ENCODE assay signal across 20 cellular contexts in genomic region chr16:6964679-6965078, GRCh38.
DNase-seq lines count a peak whose midpoint lies in the region; ATAC-seq, FAIRE-seq and TF ChIP-seq lines count a peak whose summit lies in the region.
"Had no signal": no experiment of that assay in that cellular context is flagged by ENCODE, and none has a peak within 500 bp of the region (broad histone marks: within the 10 kb centered on the region; RNA-seq: fewer than 3 reads in every experiment).

No MANE protein-coding gene starts in this region.

- H3K27me3 ChIP-seq in HUES48 (ENCODE audit: control insufficient read depth, insufficient read depth, low read length) (no peaks in the 10 kb centered on the region), WERI-Rb-1 (ENCODE audit: insufficient read depth, low read depth, severe bottlenecking) (no peaks in the 10 kb centered on the region), mesendoderm (ENCODE audit: insufficient read depth, low read length, poor library complexity) (no peaks in the 10 kb centered on the region), left lung (no peaks in the 10 kb centered on the region)
- H3K27me3 ChIP-seq: BLaER1 treated with 17β-estradiol and CSF1 and Interleukin-3, amounts not matched to agents 10 nM and 100 nM had no signal

- no peak overlapping the region for H3K4me2 ChIP-seq in mesendoderm (ENCODE audit: low read length)
- H3K4me2 ChIP-seq: BLaER1 treated with 17β-estradiol and CSF1 and Interleukin-3, amounts not matched to agents 10 nM and 100 nM; KMS-11 had no signal

- no peaks in the 10 kb centered on the region for H3K36me3 Mint-ChIP-seq in Calu3 (ENCODE audit: insufficient read depth, unreplicated experiment)
- H3K36me3 Mint-ChIP-seq: CD8-positive, alpha-beta T cell had no signal

- TF ChIP-seq CTCF in D721Med (IDR thresholded peaks at IDR 0.05; ENCODE audit: insufficient read depth, missing control alignments), result no peak
- no peak for TF ChIP-seq CTCF in WERI-Rb-1 (IDR thresholded peaks at IDR 0.05; ENCODE audit: low read depth, low read length)
- no peak for TF ChIP-seq CTCF in left lung (IDR thresholded peaks at IDR 0.05)
- no peak for TF ChIP-seq CTCF in Calu3 (IDR thresholded peaks at IDR 0.05; ENCODE audit: unreplicated experiment)

- no peaks in the 10 kb centered on the region for H3K9me3 ChIP-seq in HUES48 (ENCODE audit: control insufficient read depth, insufficient read depth, low read length)
- no peaks in the 10 kb centered on the region for H3K9me3 ChIP-seq in WERI-Rb-1 (ENCODE audit: severe bottlenecking)
- no peaks in the 10 kb centered on the region for H3K9me3 ChIP-seq in left lung
- H3K9me3 ChIP-seq: BLaER1 treated with 17β-estradiol and CSF1 and Interleukin-3, amounts not matched to agents 10 nM and 100 nM had no signal

- peak overlapping the region; percentile 26 for H3K27ac ChIP-seq in HUES48 (ENCODE audit: low read depth, low read length)
- H3K27ac ChIP-seq in WERI-Rb-1, result peak overlapping the region; percentile 80
- H3K27ac ChIP-seq in mesendoderm (ENCODE audit: low read depth, low read length), result no peak overlapping the region
- H3K27ac ChIP-seq in left lung, result no peak overlapping the region
- H3K27ac ChIP-seq: BLaER1 treated with 17β-estradiol and CSF1 and Interleukin-3, amounts not matched to agents 10 nM and 100 nM; GM23248; KMS-11 had no signal

- H2BK120ac ChIP-seq in mesendoderm (ENCODE audit: low read depth, low read length), result no peak overlapping the region

- H4K5ac ChIP-seq in mesendoderm (ENCODE audit: low read length), result no peak overlapping the region

- ATAC-seq in left lung, result no peak
- ATAC-seq: CD8-positive, alpha-beta T cell had no signal

- no peak overlapping the region for H2BK15ac ChIP-seq in mesendoderm (replicated peaks; ENCODE audit: low read depth)

- intact Hi-C loops in left lung (cut with DNase I), result no loop called here
- intact Hi-C loops in Calu3 (cut with micrococcal nuclease; ENCODE audit: unreplicated experiment), result no loop called here

- FAIRE-seq in D721Med (lab: Jason Lieb, UNC), result peak; percentile 93
- FAIRE-seq: G401.6, GM12891, GM19239 had no signal

- no peak overlapping the region for H3K4ac ChIP-seq in mesendoderm (ENCODE audit: low read depth, low read length)

- H3K79me1 ChIP-seq in mesendoderm (ENCODE audit: low read length), result no peaks in the 10 kb centered on the region

- CTCF ChIA-PET in Calu3 (lab: Charles Lee), result no interaction called here

- WGBS in mesendoderm (ENCODE audit: extremely low coverage, insufficient coverage, low lambda C conversion rate), result no CpG with 5 or more reads among the region's 5 CpGs

- H4K8ac ChIP-seq in mesendoderm (ENCODE audit: low read depth, low read length), result no peak overlapping the region

- H3K56ac ChIP-seq in mesendoderm (ENCODE audit: low read length), result no peak overlapping the region

- H3K9me3 Mint-ChIP-seq in Calu3 (ENCODE audit: low read depth, unreplicated experiment), result peaks cover 13% of the 10 kb centered on the region

- H3K36me3 ChIP-seq in HUES48 (ENCODE audit: control insufficient read depth, insufficient read depth, low read length) (no peaks in the 10 kb centered on the region), WERI-Rb-1 (no peaks in the 10 kb centered on the region), mesendoderm (ENCODE audit: control insufficient read depth, insufficient read depth, low read length) (no peaks in the 10 kb centered on the region), left lung (no peaks in the 10 kb centered on the region)
- H3K36me3 ChIP-seq: BLaER1 treated with 17β-estradiol and CSF1 and Interleukin-3, amounts not matched to agents 10 nM and 100 nM had no signal

- no peaks in the 10 kb centered on the region for H3K79me2 ChIP-seq in mesendoderm (ENCODE audit: control insufficient read depth, insufficient read depth, low read length)

- H3K18ac ChIP-seq in mesendoderm (ENCODE audit: low read length), result no peak overlapping the region

- H2BK5ac ChIP-seq in mesendoderm (ENCODE audit: low read length), result no peak overlapping the region

- no peak overlapping the region for H2AK5ac ChIP-seq in mesendoderm (ENCODE audit: low read length)

- H3K27ac Mint-ChIP-seq in Calu3 (ENCODE audit: unreplicated experiment), result no peak overlapping the region
- H3K27ac Mint-ChIP-seq: B cell; CD8-positive, alpha-beta T cell had no signal

- H3K4me1 Mint-ChIP-seq in Calu3 (ENCODE audit: low read depth, unreplicated experiment), result no peaks in the 10 kb centered on the region
- H3K4me1 Mint-ChIP-seq: B cell had no signal

- peak; percentile 49 for DNase-seq in D721Med (ENCODE audit: insufficient read length, low spot score)
- DNase-seq in WERI-Rb-1, result peak; percentile 93
- peak; percentile 47 for DNase-seq in mesendoderm
- no peak for DNase-seq in left lung
- DNase-seq in Calu3, result no peak
- DNase-seq in NCI-H1436 (lab: John Stamatoyannopoulos, UW), result no peak
- DNase-seq in EL, result no peak
- DNase-seq: 8988T; CD8-positive, alpha-beta T cell; DMS153; DMS79; GM23248; H7 had no signal

- no peaks in the 10 kb centered on the region for H3K27me3 Mint-ChIP-seq in Calu3 (ENCODE audit: unreplicated experiment)
- H3K27me3 Mint-ChIP-seq: B cell had no signal

- no TSS peak for BruUV-seq in Calu3 (replicated peaks; lab: Mats Ljungman, UMichigan)

- no peak overlapping the region for H3K23ac ChIP-seq in mesendoderm (ENCODE audit: low read length)

- no peak overlapping the region for H3K4me3 ChIP-seq in HUES48 (ENCODE audit: low read depth, low read length)
- H3K4me3 ChIP-seq in WERI-Rb-1 (ENCODE audit: low read depth, low read length), result no peak overlapping the region
- no peak overlapping the region for H3K4me3 ChIP-seq in mesendoderm (ENCODE audit: low read length)
- no peak overlapping the region for H3K4me3 ChIP-seq in left lung
- H3K4me3 ChIP-seq: BLaER1 treated with 17β-estradiol and CSF1 and Interleukin-3, amounts not matched to agents 10 nM and 100 nM; GM23248 had no signal

- H3K4me1 ChIP-seq in HUES48 (ENCODE audit: control insufficient read depth, insufficient read depth, low read length), result no peaks in the 10 kb centered on the region
- no peaks in the 10 kb centered on the region for H3K4me1 ChIP-seq in mesendoderm (ENCODE audit: control insufficient read depth, low read depth, low read length)
- H3K4me1 ChIP-seq in left lung, result no peaks in the 10 kb centered on the region

- no peak overlapping the region for H3K9ac ChIP-seq in HUES48 (ENCODE audit: low read depth, low read length)
- H3K9ac ChIP-seq in mesendoderm (ENCODE audit: low read length), result no peak overlapping the region
- H3K9ac ChIP-seq: BLaER1 treated with 17β-estradiol and CSF1 and Interleukin-3, amounts not matched to agents 10 nM and 100 nM; GM23248; KMS-11 had no signal

- H3K4me3 Mint-ChIP-seq in Calu3 (ENCODE audit: low read depth, unreplicated experiment), result no peak overlapping the region
- H3K4me3 Mint-ChIP-seq: B cell; CD8-positive, alpha-beta T cell had no signal

Comparison
In these comparisons a context has a peak if more than half of its experiments do, and no peak if none do; other contexts are left out.
1. DNase-seq: peak in D721Med (single experiment), WERI-Rb-1 (single experiment) and mesendoderm (single experiment); none in left lung (0 of 2), Calu3 (single experiment), NCI-H1436 (single experiment) and EL (single experiment).
2. H3K27ac ChIP-seq: peak in HUES48 (single experiment) and WERI-Rb-1 (single experiment); none in mesendoderm (single experiment) and left lung (0 of 2).